Comparison of ENCODE assay signal across 20 cellular contexts in the genomic region with DNA sequence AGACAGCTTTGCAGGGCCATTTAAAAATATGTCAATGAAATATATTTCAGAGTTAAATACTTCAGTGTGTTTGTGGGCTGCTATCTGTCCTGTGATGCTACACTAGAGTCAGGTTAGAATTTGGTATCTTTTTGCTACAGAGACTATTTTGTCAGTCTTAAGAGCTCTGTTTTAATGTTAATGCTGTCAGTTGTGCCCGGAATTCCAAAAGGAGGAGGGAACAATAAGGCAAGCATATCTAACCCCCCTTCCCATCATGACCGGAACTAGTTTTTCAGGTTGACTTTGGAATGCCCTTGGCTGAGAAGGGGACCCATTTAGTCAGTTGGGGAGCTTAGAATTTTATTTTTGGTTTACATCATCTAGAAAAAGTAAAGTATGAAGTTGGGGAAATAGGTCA. TPM values are rescaled to one million over a fixed set of nuclear protein-coding genes. Genes with fewer than 3 reads are reported as not detected.
DNase-seq lines count a peak whose midpoint lies in the region; ATAC-seq, FAIRE-seq and TF ChIP-seq lines count a peak whose summit lies in the region.
"Had no signal": no experiment of that assay in that cellular context is flagged by ENCODE, and none has a peak within 500 bp of the region (broad histone marks: within the 10 kb centered on the region; RNA-seq: fewer than 3 reads in every experiment).

No MANE protein-coding gene starts in this region.

- H3K27me3 Mint-ChIP-seq in activated naive CD8-positive, alpha-beta T cell treated with anti-CD3 and anti-CD28 coated beads, Interleukin-2, amount 50 U/mL, for 24 hours = peaks cover 20% of the 10 kb centered on the region

- H3K79me2 ChIP-seq in HepG2 (ENCODE audit: insufficient read depth, low read length) = no peaks in the 10 kb centered on the region
- no peaks in the 10 kb centered on the region for H3K79me2 ChIP-seq in mesendoderm (ENCODE audit: control insufficient read depth, insufficient read depth, low read length)
- H3K79me2 ChIP-seq in GM23248 (ENCODE audit: insufficient read depth) = no peaks in the 10 kb centered on the region

- H2AFZ ChIP-seq in HepG2 (ENCODE audit: low read length) (no peak overlapping the region), GM23248 (no peak overlapping the region)

- FAIRE-seq in HepG2 (lab: Jason Lieb, UNC) = no peak
- FAIRE-seq: GM12878 had no signal

- peak overlapping the region; percentile 66 to 69 for H3K9ac ChIP-seq in liver (ENCODE audit: low read depth in 1 of 2, low read length in 2 of 2)
- H3K9ac ChIP-seq in HepG2 (ENCODE audit: insufficient read depth, low read depth, low read length) = no peak overlapping the region
- peak overlapping the region; percentile 32 for H3K9ac ChIP-seq in iPS-18a (ENCODE audit: low read length)
- no peak overlapping the region for H3K9ac ChIP-seq in mesendoderm (ENCODE audit: low read length)
- no peak overlapping the region for H3K9ac ChIP-seq in GM23248
- H3K9ac ChIP-seq: BLaER1 had no signal

- H3K4ac ChIP-seq in mesendoderm (ENCODE audit: low read depth, low read length) = no peak overlapping the region

- peaks cover 15 to 46% (median 35%) of the 10 kb centered on the region in 4 donors for H3K4me1 ChIP-seq in liver (ENCODE audit: control insufficient read depth in 4 of 4, insufficient read depth in 4 of 4, low read length in 3 of 4)
- H3K4me1 ChIP-seq in HepG2 (ENCODE audit: insufficient read depth, low read length) = peaks cover 23% of the 10 kb centered on the region
- peaks cover 31% of the 10 kb centered on the region for H3K4me1 ChIP-seq in iPS-18a (ENCODE audit: control insufficient read depth, low read depth, low read length)
- H3K4me1 ChIP-seq in mesendoderm (ENCODE audit: control insufficient read depth, low read depth, low read length) = peaks cover 7% of the 10 kb centered on the region
- peaks cover 10% of the 10 kb centered on the region for H3K4me1 ChIP-seq in GM23248 (ENCODE audit: insufficient read depth)
- H3K4me1 ChIP-seq: BLaER1 had no signal

- CTCF ChIA-PET in HepG2 (lab: Yijun Ruan, JAX; ENCODE audit: low intra/inter-chr PET ratio, low total read pairs) = no interaction called here

- no peak for TF ChIP-seq RAD21 in liver (IDR thresholded peaks at IDR 0.05)
- TF ChIP-seq RAD21 in HepG2 (CRISPR knock-in tag; IDR thresholded peaks at IDR 0.05) = no peak

- peak overlapping the region; percentile 78 to 82 for H3K27ac ChIP-seq in liver (ENCODE audit: low read depth in 1 of 2, low read length in 2 of 2)
- H3K27ac ChIP-seq in HepG2 (ENCODE audit: extremely low read length, insufficient read depth, low read length) = no peak overlapping the region
- peak overlapping the region; percentile 35 for H3K27ac ChIP-seq in iPS-18a (ENCODE audit: low read length)
- peak overlapping the region; percentile 64 for H3K27ac ChIP-seq in mesendoderm (ENCODE audit: low read depth, low read length)
- no peak overlapping the region for H3K27ac ChIP-seq in GM23248
- H3K27ac ChIP-seq: BLaER1 had no signal

- TF ChIP-seq EP300 in HepG2 (IDR thresholded peaks at IDR 0.05; ENCODE audit: low read depth in 2 of 2, low read length in 2 of 2) = no peak
- TF ChIP-seq EP300 in HepG2 (CRISPR knock-in tag; IDR thresholded peaks at IDR 0.05; ENCODE audit: borderline replicate concordance) = no peak

- no peaks in the 10 kb centered on the region for H3K79me1 ChIP-seq in mesendoderm (ENCODE audit: low read length)

- H3K9me2 ChIP-seq in GM23248 (ENCODE audit: insufficient read depth) = no peaks in the 10 kb centered on the region; the same call in 1 of the 2 replicates

- H3K4me2 ChIP-seq in HepG2 (ENCODE audit: low read depth, low read length) (no peak overlapping the region), mesendoderm (ENCODE audit: low read length) (no peak overlapping the region), GM23248 (ENCODE audit: unreplicated experiment) (no peak overlapping the region)
- H3K4me2 ChIP-seq: BLaER1 had no signal

- H3K56ac ChIP-seq in mesendoderm (ENCODE audit: low read length) = no peak overlapping the region

- peaks cover 10% of the 10 kb centered on the region for H3F3A ChIP-seq in GM23248 (ENCODE audit: insufficient read depth)

- no peak overlapping the region for H2BK120ac ChIP-seq in mesendoderm (ENCODE audit: low read depth, low read length)

- H3K27ac Mint-ChIP-seq in activated naive CD8-positive, alpha-beta T cell treated with anti-CD3 and anti-CD28 coated beads, Interleukin-2, amount 50 U/mL, for 24 hours = no peak overlapping the region
- H3K27ac Mint-ChIP-seq: IgD-negative memory B cell had no signal

- H2BK15ac ChIP-seq in mesendoderm (replicated peaks; ENCODE audit: low read depth) = no peak overlapping the region

- H3K23ac ChIP-seq in mesendoderm (ENCODE audit: low read length) = no peak overlapping the region

- intact Hi-C loops in HepG2 (cut with micrococcal nuclease; ENCODE audit: unreplicated experiment) = no loop called here

- no peak overlapping the region for H2AK5ac ChIP-seq in mesendoderm (ENCODE audit: low read length)

- no TSS peak for BruUV-seq in HepG2 (replicated peaks; lab: Mats Ljungman, UMichigan)

- no peaks in the 10 kb centered on the region for H4K20me1 ChIP-seq in HepG2 (ENCODE audit: insufficient read depth, low read length)
- H4K20me1 ChIP-seq in GM23248 (ENCODE audit: insufficient read depth) = no peaks in the 10 kb centered on the region
- H4K20me1 ChIP-seq: BLaER1 had no signal

- DNase-seq in HepG2 (ENCODE audit: low spot score) (no peak), mesendoderm (peak; percentile 54), GM23248 (no peak)
- DNase-seq in activated naive CD8-positive, alpha-beta T cell treated with anti-CD3 and anti-CD28 coated beads, Interleukin-2, amount 50 U/mL, for 24 hours = no peak
- DNase-seq in activated naive CD4-positive, alpha-beta T cell treated with Interleukin-2 at 50 U/mL for 16 hours = no peak
- DNase-seq: 8988T; CD8-positive, alpha-beta memory T cell; GDM1; GOT3; NCI-H1417 treated with DMSO at 0.1 percent for 48 hours; NCI-H1930; NCI-H69; OCI-M1; SIG-M5 had no signal

- no peak for TF ChIP-seq POLR2A in HepG2 (IDR thresholded peaks at IDR 0.05; ENCODE audit: insufficient read depth in 1 of 2, low read depth in 2 of 2, low read length in 2 of 2)

- H3K4me3 ChIP-seq in liver (ENCODE audit: low read depth in 1 of 3, low read length in 3 of 3) = peak overlapping the region in 2 of 3 donors; percentile 1 to 13
- no peak overlapping the region for H3K4me3 ChIP-seq in HepG2 (replicated peaks in 1 of 3; ENCODE audit: insufficient read depth in 1 of 3, low read depth in 2 of 3, low read length in 3 of 3)
- H3K4me3 ChIP-seq in iPS-18a (ENCODE audit: low read length) = peak overlapping the region; percentile 29
- H3K4me3 ChIP-seq in mesendoderm (ENCODE audit: low read length) = no peak overlapping the region
- no peak overlapping the region for H3K4me3 ChIP-seq in GM23248
- H3K4me3 ChIP-seq: BLaER1, GM12878 had no signal

- no peaks in the 10 kb centered on the region for H3K36me3 Mint-ChIP-seq in activated naive CD8-positive, alpha-beta T cell treated with anti-CD3 and anti-CD28 coated beads, Interleukin-2, amount 50 U/mL, for 24 hours (ENCODE audit: low read depth)
- H3K36me3 Mint-ChIP-seq: CD8-positive, alpha-beta memory T cell; IgD-negative memory B cell had no signal

- H4K5ac ChIP-seq in mesendoderm (ENCODE audit: low read length) = no peak overlapping the region

- no peaks in the 10 kb centered on the region for H3K4me1 Mint-ChIP-seq in activated naive CD8-positive, alpha-beta T cell treated with anti-CD3 and anti-CD28 coated beads, Interleukin-2, amount 50 U/mL, for 24 hours
- H3K4me1 Mint-ChIP-seq: CD8-positive, alpha-beta memory T cell; IgD-negative memory B cell had no signal

- H3K9me3 ChIP-seq in liver (ENCODE audit: control insufficient read depth in 4 of 4, low read length in 3 of 4) = no peaks in the 10 kb centered on the region
- H3K9me3 ChIP-seq in HepG2 (ENCODE audit: low read length) = no peaks in the 10 kb centered on the region
- H3K9me3 ChIP-seq in iPS-18a (ENCODE audit: control insufficient read depth, low read depth, low read length) = no peaks in the 10 kb centered on the region
- no peaks in the 10 kb centered on the region for H3K9me3 ChIP-seq in GM23248 (ENCODE audit: low read depth)
- H3K9me3 ChIP-seq: BLaER1 had no signal

- no peak overlapping the region for H3K4me3 Mint-ChIP-seq in activated naive CD8-positive, alpha-beta T cell treated with anti-CD3 and anti-CD28 coated beads, Interleukin-2, amount 50 U/mL, for 24 hours
- H3K4me3 Mint-ChIP-seq: CD8-positive, alpha-beta memory T cell; IgD-negative memory B cell had no signal

- H3K9me3 Mint-ChIP-seq in activated naive CD8-positive, alpha-beta T cell treated with anti-CD3 and anti-CD28 coated beads, Interleukin-2, amount 50 U/mL, for 24 hours = no peaks in the 10 kb centered on the region
- H3K9me3 Mint-ChIP-seq: CD8-positive, alpha-beta memory T cell; IgD-negative memory B cell had no signal

- 35% methylated on average over 2 of the region's 2 CpGs for WGBS in liver
- 31% methylated on average over 2 of the region's 2 CpGs for WGBS in HepG2 (ENCODE audit: low lambda C conversion rate)
- no CpG with 5 or more reads among the region's 2 CpGs for WGBS in mesendoderm (ENCODE audit: extremely low coverage, insufficient coverage, low lambda C conversion rate)
- 55 to 59% methylated on average over 2 of the region's 2 CpGs for WGBS in GM23248 (ENCODE audit: low coverage in 1 of 2, low lambda C conversion rate in 2 of 2, missing lambda C conversion rate in 2 of 2), 2 experiments

- H4K8ac ChIP-seq in mesendoderm (ENCODE audit: low read depth, low read length) = no peak overlapping the region

- H2BK5ac ChIP-seq in mesendoderm (ENCODE audit: low read length) = peak overlapping the region; percentile 57

- in situ Hi-C loops in HepG2 (cut with HindIII; ENCODE audit: extremely low pct_ligation_motif_present, low pct_unique_long_range_greater_than_20kb) = no loop called here
- in situ Hi-C loops in GM23248 (cut with MboI) = no loop called here

- TF ChIP-seq CTCF in liver (IDR thresholded peaks at IDR 0.05; ENCODE audit: low read depth, low read length, missing input control) (no peak), HepG2 (CRISPR knock-in tag; IDR thresholded peaks at IDR 0.05) (no peak)

- H3K36me3 ChIP-seq in liver (ENCODE audit: control insufficient read depth in 4 of 4, insufficient read depth in 3 of 4, low read depth in 1 of 4, low read length in 3 of 4) (no peaks in the 10 kb centered on the region), HepG2 (replicated peaks in 1 of 2; ENCODE audit: control insufficient read depth in 1 of 2, insufficient read depth in 2 of 2, low read length in 2 of 2) (no peaks in the 10 kb centered on the region), iPS-18a (ENCODE audit: control insufficient read depth, low read depth, low read length) (no peaks in the 10 kb centered on the region), mesendoderm (ENCODE audit: control insufficient read depth, insufficient read depth, low read length) (no peaks in the 10 kb centered on the region), GM23248 (ENCODE audit: low read depth) (no peaks in the 10 kb centered on the region)
- H3K36me3 ChIP-seq: BLaER1 had no signal

- no peaks in the 10 kb centered on the region for H3K27me3 ChIP-seq in liver (ENCODE audit: control insufficient read depth in 4 of 4, insufficient read depth in 4 of 4, low read length in 3 of 4)
- H3K27me3 ChIP-seq in HepG2 (ENCODE audit: control insufficient read depth in 1 of 2, insufficient read depth in 2 of 2, low read length in 2 of 2) = no peaks in the 10 kb centered on the region
- H3K27me3 ChIP-seq in iPS-18a (ENCODE audit: control insufficient read depth, insufficient read depth, low read length) = no peaks in the 10 kb centered on the region
- H3K27me3 ChIP-seq in mesendoderm (ENCODE audit: insufficient read depth, low read length, poor library complexity) = no peaks in the 10 kb centered on the region
- H3K27me3 ChIP-seq in GM23248 (replicated peaks; ENCODE audit: insufficient read depth) = no peaks in the 10 kb centered on the region
- H3K27me3 ChIP-seq: BLaER1 had no signal

- ATAC-seq in HepG2 = no peak
- ATAC-seq in esophagus mucosa = no peak
- ATAC-seq in activated naive CD8-positive, alpha-beta T cell treated with anti-CD3 and anti-CD28 coated beads, Interleukin-2, amount 50 U/mL, for 24 hours = no peak

- H3K18ac ChIP-seq in mesendoderm (ENCODE audit: low read length) = no peak overlapping the region

- POLR2A ChIA-PET in HepG2 (lab: Yijun Ruan, JAX) = no interaction called here

RNA-seq across cellular contexts. Expression of gene SLC25A4, which starts 34.9 kb away (rescaled TPM):
- 10 to 100 TPM in 1 of 2 donors, 1 to 10 TPM in 1; 4.4 to 30.0 TPM for total RNA-seq in liver
- 10 to 100 TPM; 23.6 to 64.2 TPM for polyA plus RNA-seq in liver
- 42.1 and 48.7 TPM in 2 replicates for total RNA-seq in HepG2 (2016; rRNA removed; fragmentation: Illumina TruSeq; extraction: Trizol)
- total RNA-seq in HepG2 (2016; cell fraction: cytosol; rRNA removed; fragmentation: Illumina TruSeq; extraction: Trizol; ENCODE audit: low read depth) = 8.2 and 8.9 TPM in 2 replicates
- 40.6 and 49.4 TPM in 2 replicates for total RNA-seq in HepG2 (2016; cell fraction: insoluble cytoplasmic fraction; rRNA removed; fragmentation: Illumina TruSeq; extraction: Trizol)
- total RNA-seq in HepG2 (2016; cell fraction: membrane; rRNA removed; fragmentation: Illumina TruSeq; extraction: Trizol) = 18.7 and 22.7 TPM in 2 replicates
- total RNA-seq in HepG2 (2016; cell fraction: nucleus; rRNA removed; fragmentation: Illumina TruSeq; extraction: Trizol) = 17.1 TPM in 2 replicates
- polyA plus RNA-seq in HepG2 (2011; rRNA removed) = 28.7 and 30.3 TPM in 2 replicates
- polyA plus RNA-seq in HepG2 (2011; cell fraction: cytosol; rRNA removed) = 22.8 and 25.8 TPM in 2 replicates
- 45.0 and 49.3 TPM in 2 replicates for polyA plus RNA-seq in HepG2 (2011; cell fraction: nucleus; rRNA removed)
- 19.3 and 20.6 TPM in 2 replicates for polyA plus RNA-seq in HepG2 (2012)
- 8.9 and 13.1 TPM in 2 replicates for polyA plus RNA-seq in HepG2 (2016; cell fraction: cytosol; fragmentation: Illumina TruSeq; extraction: Trizol; ENCODE audit: low read depth)
- 53.7 and 53.8 TPM in 2 replicates for polyA plus RNA-seq in HepG2 (2016; cell fraction: insoluble cytoplasmic fraction; fragmentation: Illumina TruSeq; extraction: Trizol; ENCODE audit: low read depth)
- polyA plus RNA-seq in HepG2 (2016; cell fraction: membrane; fragmentation: Illumina TruSeq; extraction: Trizol; ENCODE audit: low read depth) = 13.8 and 19.5 TPM in 2 replicates
- 31.2 and 32.5 TPM in 2 replicates for polyA plus RNA-seq in HepG2 (2016; cell fraction: nucleus; fragmentation: Illumina TruSeq; extraction: Trizol; ENCODE audit: insufficient read depth, low read depth)
- polyA minus RNA-seq in HepG2 (2011; rRNA and poly(A)+ RNA removed; ENCODE audit: low replicate concordance) = 19.1 and 23.5 TPM in 2 replicates
- 8.8 and 12.7 TPM in 2 replicates for polyA minus RNA-seq in HepG2 (2011; cell fraction: cytosol; rRNA and poly(A)+ RNA removed)
- polyA minus RNA-seq in HepG2 (2011; cell fraction: nucleus; rRNA and poly(A)+ RNA removed) = 12.7 and 16.2 TPM in 2 replicates
- 13.9 TPM for polyA plus RNA-seq in mesendoderm (2013, experiment 1 of 2)
- 14.2 TPM for polyA plus RNA-seq in mesendoderm (2013, experiment 2 of 2)
- total RNA-seq in esophagus mucosa = 9.1 TPM
- 6.5 and 7.5 TPM in 2 replicates for total RNA-seq in GM23248 (2014; rRNA removed; shearing (Covaris generic))
- 28.1 and 29.2 TPM in 2 replicates for polyA plus RNA-seq in GM23248 (2016; fragmentation: Nextera tagmentation; extraction: Ambion mirVana)

Comparison
In these comparisons a context has a peak if more than half of its experiments do, and no peak if none do; other contexts are left out.
1. H3K27ac ChIP-seq: peak in liver (2 of 2), iPS-18a (single experiment) and mesendoderm (single experiment); none in HepG2 (single experiment) and GM23248 (single experiment).
2. H3K4me3 ChIP-seq: peak in liver (2 of 3) and iPS-18a (single experiment); none in HepG2 (0 of 3), mesendoderm (single experiment) and GM23248 (single experiment).
3. H3K9ac ChIP-seq: peak in liver (2 of 2) and iPS-18a (single experiment); none in HepG2 (single experiment), mesendoderm (single experiment) and GM23248 (single experiment).